27 cellular contexts compared by ENCODE assay signal in genomic region chr14:105466491-105467248, GRCh38. TPM values are rescaled to one million over a fixed set of nuclear protein-coding genes. Genes with fewer than 3 reads are reported as not detected.
A peak's percentile ranks its signal among the peaks of the same experiment; 100 is the strongest.
DNase-seq lines count a peak whose midpoint lies in the region; ATAC-seq, FAIRE-seq and TF ChIP-seq lines count a peak whose summit lies in the region.
"Had no signal": no experiment of that assay in that cellular context is flagged by ENCODE, and none has a peak within 500 bp of the region (broad histone marks: within the 10 kb centered on the region; RNA-seq: fewer than 3 reads in every experiment).

No MANE protein-coding gene starts in this region.

- no peak overlapping the region for H3K27ac ChIP-seq in K562 (ENCODE audit: extremely low read depth, low read depth, low read length)
- peak overlapping the region; percentile 100 for H3K27ac ChIP-seq in left ventricle myocardium inferior (replicated peaks)
- peak overlapping the region; percentile 17 for H3K27ac ChIP-seq in temporal lobe (ENCODE audit: low read depth, low read length)
- H3K27ac ChIP-seq: transverse colon had no signal

- no TSS peak for BruUV-seq in K562 (replicated peaks; lab: Mats Ljungman, UMichigan)

- H3K9me1 ChIP-seq in K562 (ENCODE audit: control insufficient read depth, insufficient read depth, low read length), result no peaks in the 10 kb centered on the region

- 94% methylated on average over 9 of the region's 57 CpGs for WGBS in K562 (ENCODE audit: insufficient coverage, low coverage, missing lambda C conversion rate)

- POLR2A ChIA-PET in K562 (lab: Yijun Ruan, JAX), result no interaction called here

- no peak for TF ChIP-seq EP300 in K562 (IDR thresholded peaks at IDR 0.05; ENCODE audit: low read length)

- H4K20me1 ChIP-seq in K562 (replicated peaks; ENCODE audit: control insufficient read depth, insufficient read depth, low read length), result no peaks in the 10 kb centered on the region; the same call in 1 of the 2 replicates

- peaks cover 0 to 44% of the 10 kb centered on the region in 2 experiments; a peak in 2 of 5 replicates for H3K4me1 ChIP-seq in K562 (replicated peaks in 1 of 2; ENCODE audit: control insufficient read depth in 2 of 2, insufficient read depth in 2 of 2, low read length in 2 of 2)
- H3K4me1 ChIP-seq in left ventricle myocardium inferior, result peaks cover 80% of the 10 kb centered on the region
- H3K4me1 ChIP-seq: transverse colon had no signal

- no peaks in the 10 kb centered on the region for H3K79me2 ChIP-seq in K562 (ENCODE audit: control insufficient read depth, insufficient read depth, low read length)

- H3K9ac ChIP-seq in K562 (ENCODE audit: insufficient read depth in 1 of 2, low read depth in 2 of 2, low read length in 2 of 2), result no peak overlapping the region; a peak in 1 of 4 replicates

- in situ Hi-C loops in K562 (cut with MboI), result no loop called here

- intact Hi-C loops in K562 (cut with micrococcal nuclease), result no loop called here
- intact Hi-C loops in left ventricle myocardium inferior (cut with micrococcal nuclease), result no loop called here

- no peak for TF ChIP-seq RAD21 in K562 (CRISPR knock-in tag; conservative IDR thresholded peaks at IDR 0.05 in 1 of 2, IDR thresholded peaks at IDR 0.05 in 1 of 2)

- no peak for ATAC-seq in K562
- ATAC-seq: activated CD8-positive, alpha-beta T cell treated with anti-CD3 and anti-CD28 coated beads, Interleukin-2, amount 10 ng/mL, durations not matched to agents 7 days and 5 days; stimulated activated effector memory CD8-positive, alpha-beta T cell treated with anti-CD3 and anti-CD28 coated beads, Interleukin-12 subunit alpha, Interleukin-12 subunit beta, amount 100 ng/mL, for 72 hours had no signal

- H3K27me3 ChIP-seq in K562 (ENCODE audit: control insufficient read depth in 2 of 2, insufficient read depth in 2 of 2, low read length in 2 of 2), result no peaks in the 10 kb centered on the region
- no peaks in the 10 kb centered on the region for H3K27me3 ChIP-seq in left ventricle myocardium inferior (ENCODE audit: low read depth)
- H3K27me3 ChIP-seq: BE2C, transverse colon had no signal

- CTCF ChIA-PET in K562 (lab: Yijun Ruan, JAX; ENCODE audit: low intra/inter-chr PET ratio), result no interaction called here

- no peak overlapping the region for H2AFZ ChIP-seq in K562 (ENCODE audit: low read depth, low read length)

- peaks cover 67% of the 10 kb centered on the region; the same call in 2 of the 3 replicates for H3K36me3 ChIP-seq in K562 (ENCODE audit: control insufficient read depth, insufficient read depth, low read length)
- H3K36me3 ChIP-seq in left ventricle myocardium inferior, result peaks cover 37% of the 10 kb centered on the region

- H3K9me3 ChIP-seq in K562 (replicated peaks; ENCODE audit: control insufficient read depth, insufficient read depth, low read depth, low read length) (no peaks in the 10 kb centered on the region), left ventricle myocardium inferior (replicated peaks) (no peaks in the 10 kb centered on the region)
- H3K9me3 ChIP-seq: BE2C, Caco-2, transverse colon had no signal

- TF ChIP-seq POLR2A in K562 (conservative IDR thresholded peaks at IDR 0.05), result no peak

- TF ChIP-seq CTCF in K562 (IDR thresholded peaks at IDR 0.05 in 2 of 3, conservative IDR thresholded peaks at IDR 0.05 in 1 of 3; ENCODE audit: insufficient read depth in 2 of 3, low read depth in 1 of 3, low read length in 3 of 3) (no peak), left ventricle myocardium inferior (IDR thresholded peaks at IDR 0.05; ENCODE audit: borderline replicate concordance) (no peak)

- no peak overlapping the region for H3K4me2 ChIP-seq in K562 (ENCODE audit: insufficient read depth, low read length)

- DNase-seq in NCI-H345 (lab: John Stamatoyannopoulos, UW) (peak; percentile 36), NCI-H345 treated with DMSO at 0.1 percent for 48 hours (lab: John Stamatoyannopoulos, UW; ENCODE audit: unreplicated experiment) (no peak), K562 (ENCODE audit: extremely low read depth in 1 of 4, low spot score in 3 of 4) (no peak), left ventricle myocardium inferior (peak; percentile 85), OCI-M2 (lab: John Stamatoyannopoulos, UW; ENCODE audit: unreplicated experiment) (no peak), NCI-H82 treated with DMSO at 0.1 percent for 48 hours (lab: John Stamatoyannopoulos, UW; ENCODE audit: unreplicated experiment) (no peak)
- no peak for DNase-seq in activated effector memory CD4-positive, alpha-beta T cell treated with anti-CD3 and anti-CD28 coated beads, Interleukin-2, amount 50 U/mL, for 16 hours
- DNase-seq: activated CD4-positive, CD25-positive, alpha-beta regulatory T cell treated with anti-CD3 and anti-CD28 coated beads, Interleukin-2, amount 50 U/mL, for 72 hours; activated CD8-positive, alpha-beta T cell treated with anti-CD3 and anti-CD28 coated beads, Interleukin-2, amount 10 ng/mL, durations not matched to agents 7 days and 5 days; activated naive CD4-positive, alpha-beta T cell; amygdala; BE2C; Caco-2; foreskin melanocyte; MM.1S; NCI-H146; NCI-H2171; NCI-H526 treated with DMSO at 0.1 percent for 48 hours; small intestine; stimulated activated CD4-positive, alpha-beta T cell treated with anti-CD3 and anti-CD28 coated beads, Interleukin-2, amount 100 ng/mL, for 24 hours; transverse colon had no signal

- FAIRE-seq in K562 (lab: Jason Lieb, UNC), result no peak
- FAIRE-seq: islet of Langerhans, small intestine had no signal

- H3K4me3 ChIP-seq in K562 (no peak overlapping the region), left ventricle myocardium inferior (peak overlapping the region; percentile 92)
- H3K4me3 ChIP-seq: transverse colon had no signal

RNA-seq across cellular contexts. Expression of gene CRIP2, which starts 8.0 kb away (rescaled TPM):
- 2.6 TPM in 1 of 2 replicates, not detected in the other for total RNA-seq in K562 (2011; cell fraction: chromatin; rRNA removed; ENCODE audit: low replicate concordance)
- total RNA-seq in K562 (2011; cell fraction: nucleolus; rRNA removed), result 0.53 and 1.7 TPM in 2 replicates
- total RNA-seq in K562 (2011; cell fraction: nucleoplasm; rRNA removed), result 1.2 and 1.5 TPM in 2 replicates
- total RNA-seq in K562 (2014; rRNA removed), result 1.7 and 2.0 TPM in 2 replicates
- total RNA-seq in K562 (2014; rRNA removed; fragmentation: Illumina TruSeq; extraction: Trizol), result not detected in 2 replicates
- 0.33 and 0.34 TPM in 2 replicates for total RNA-seq in K562 (2015; rRNA removed; fragmentation: Illumina TruSeq; extraction: Trizol)
- 1.2 and 1.7 TPM in 2 replicates for total RNA-seq in K562 (2021)
- polyA plus RNA-seq in K562 (2011; rRNA removed), result 1.0 and 2.2 TPM in 2 replicates
- 4.4 and 9.0 TPM in 2 replicates for polyA plus RNA-seq in K562 (2011; cell fraction: cytosol; rRNA removed)
- 4.8 and 11.0 TPM in 2 replicates for polyA plus RNA-seq in K562 (2011; cell fraction: nucleus; rRNA removed)
- polyA plus RNA-seq in K562 (2012), result 1.4 and 1.9 TPM in 2 replicates
- 0.18 and 0.51 TPM in 2 replicates for polyA plus RNA-seq in K562 (2014; fragmentation: Illumina TruSeq; extraction: Trizol)
- under 1 TPM; 0.25 to 0.27 TPM for polyA plus RNA-seq in K562 (2014; fragmentation: Nextera tagmentation; extraction: Ambion mirVana)
- 0.16 and 1.2 TPM in 2 replicates for polyA plus RNA-seq in K562 (2014; rRNA removed)
- 0.39 TPM in 1 of 2 replicates, not detected in the other for polyA minus RNA-seq in K562 (2011; rRNA and poly(A)+ RNA removed)
- 1.2 and 2.0 TPM in 2 replicates for polyA minus RNA-seq in K562 (2011; cell fraction: cytosol; rRNA and poly(A)+ RNA removed)
- 0.67 and 0.94 TPM in 2 replicates for polyA minus RNA-seq in K562 (2011; cell fraction: nucleus; rRNA and poly(A)+ RNA removed)
- 1,068 TPM for total RNA-seq in left ventricle myocardium inferior
- total RNA-seq in temporal lobe, result 94.9 TPM

RNA-seq across cellular contexts. Expression of gene CRIP1, which starts 20.0 kb away (rescaled TPM):
- total RNA-seq in K562 (2011; cell fraction: chromatin; rRNA removed; ENCODE audit: low replicate concordance), result not detected in 2 replicates
- not detected in 2 replicates for total RNA-seq in K562 (2011; cell fraction: nucleolus; rRNA removed)
- total RNA-seq in K562 (2011; cell fraction: nucleoplasm; rRNA removed), result 0.29 TPM in 1 of 2 replicates, not detected in the other
- total RNA-seq in K562 (2014; rRNA removed) (not detected in 2 replicates), K562 (2014; rRNA removed; fragmentation: Illumina TruSeq; extraction: Trizol) (not detected in 2 replicates), K562 (2015; rRNA removed; fragmentation: Illumina TruSeq; extraction: Trizol) (not detected in 2 replicates), K562 (2021) (0.58 and 0.98 TPM in 2 replicates), left ventricle myocardium inferior (65.9 TPM), temporal lobe (2.0 TPM)
- polyA plus RNA-seq in K562 (2011; rRNA removed) (0.14 and 0.23 TPM in 2 replicates), K562 (2014; fragmentation: Illumina TruSeq; extraction: Trizol) (not detected in 2 replicates), K562 (2014; fragmentation: Nextera tagmentation; extraction: Ambion mirVana) (not detected), K562 (2014; rRNA removed) (0.11 TPM in 1 of 2 replicates, not detected in the other)
- polyA plus RNA-seq in K562 (2011; cell fraction: cytosol; rRNA removed), result 0.31 and 0.46 TPM in 2 replicates
- 0.21 and 1.1 TPM in 2 replicates for polyA plus RNA-seq in K562 (2011; cell fraction: nucleus; rRNA removed)
- 0.72 TPM in 1 of 2 replicates, not detected in the other for polyA plus RNA-seq in K562 (2012)
- not detected in 2 replicates for polyA minus RNA-seq in K562 (2011; rRNA and poly(A)+ RNA removed)
- polyA minus RNA-seq in K562 (2011; cell fraction: cytosol; rRNA and poly(A)+ RNA removed), result 3.2 and 9.9 TPM in 2 replicates
- polyA minus RNA-seq in K562 (2011; cell fraction: nucleus; rRNA and poly(A)+ RNA removed), result 0.78 and 1.5 TPM in 2 replicates
- total RNA-seq: A172, H4, lung microvascular endothelial cell had no signal

RNA-seq across cellular contexts. Expression of gene TEDC1, which starts 24.4 kb away (rescaled TPM):
- total RNA-seq in K562 (2011; cell fraction: chromatin; rRNA removed; ENCODE audit: low replicate concordance), result 5.0 and 22.4 TPM in 2 replicates
- total RNA-seq in K562 (2011; cell fraction: nucleolus; rRNA removed), result 19.2 and 23.0 TPM in 2 replicates
- total RNA-seq in K562 (2011; cell fraction: nucleoplasm; rRNA removed), result 7.6 and 10.1 TPM in 2 replicates
- total RNA-seq in K562 (2014; rRNA removed), result 26.4 and 28.3 TPM in 2 replicates
- total RNA-seq in K562 (2014; rRNA removed; fragmentation: Illumina TruSeq; extraction: Trizol), result 0.64 and 0.84 TPM in 2 replicates
- total RNA-seq in K562 (2015; rRNA removed; fragmentation: Illumina TruSeq; extraction: Trizol), result 6.6 and 8.8 TPM in 2 replicates
- total RNA-seq in K562 (2021), result 20.1 and 25.7 TPM in 2 replicates
- polyA plus RNA-seq in K562 (2011; rRNA removed), result 5.9 and 6.6 TPM in 2 replicates
- 7.3 and 21.3 TPM in 2 replicates for polyA plus RNA-seq in K562 (2011; cell fraction: cytosol; rRNA removed)
- polyA plus RNA-seq in K562 (2011; cell fraction: nucleus; rRNA removed), result 19.1 and 36.6 TPM in 2 replicates
- polyA plus RNA-seq in K562 (2012), result 12.3 and 15.1 TPM in 2 replicates
- polyA plus RNA-seq in K562 (2014; fragmentation: Illumina TruSeq; extraction: Trizol), result 1.2 and 6.8 TPM in 2 replicates
- polyA plus RNA-seq in K562 (2014; fragmentation: Nextera tagmentation; extraction: Ambion mirVana), result under 1 TPM; 0.21 to 0.25 TPM
- polyA plus RNA-seq in K562 (2014; rRNA removed), result 18.9 and 19.4 TPM in 2 replicates
- polyA minus RNA-seq in K562 (2011; rRNA and poly(A)+ RNA removed), result 0.99 and 1.6 TPM in 2 replicates
- 7.5 and 8.6 TPM in 2 replicates for polyA minus RNA-seq in K562 (2011; cell fraction: cytosol; rRNA and poly(A)+ RNA removed)
- polyA minus RNA-seq in K562 (2011; cell fraction: nucleus; rRNA and poly(A)+ RNA removed), result 10.3 and 11.8 TPM in 2 replicates
- 4.0 TPM for total RNA-seq in left ventricle myocardium inferior
- 3.0 TPM for total RNA-seq in temporal lobe

RNA-seq across cellular contexts. Expression of gene MTA1, which starts 47.0 kb away (rescaled TPM):
- total RNA-seq in K562 (2011; cell fraction: chromatin; rRNA removed; ENCODE audit: low replicate concordance), result 154 and 390 TPM in 2 replicates
- total RNA-seq in K562 (2011; cell fraction: nucleolus; rRNA removed), result 257 and 271 TPM in 2 replicates
- total RNA-seq in K562 (2011; cell fraction: nucleoplasm; rRNA removed), result 138 and 156 TPM in 2 replicates
- 48.1 and 61.0 TPM in 2 replicates for total RNA-seq in K562 (2014; rRNA removed)
- total RNA-seq in K562 (2014; rRNA removed; fragmentation: Illumina TruSeq; extraction: Trizol), result 11.6 and 12.2 TPM in 2 replicates
- 32.3 and 33.4 TPM in 2 replicates for total RNA-seq in K562 (2015; rRNA removed; fragmentation: Illumina TruSeq; extraction: Trizol)
- 107 and 118 TPM in 2 replicates for total RNA-seq in K562 (2021)
- polyA plus RNA-seq in K562 (2011; rRNA removed), result 47.7 and 58.6 TPM in 2 replicates
- polyA plus RNA-seq in K562 (2011; cell fraction: cytosol; rRNA removed), result 31.6 and 47.1 TPM in 2 replicates
- 383 and 622 TPM in 2 replicates for polyA plus RNA-seq in K562 (2011; cell fraction: nucleus; rRNA removed)
- polyA plus RNA-seq in K562 (2012), result 74.0 and 91.7 TPM in 2 replicates
- polyA plus RNA-seq in K562 (2014; fragmentation: Illumina TruSeq; extraction: Trizol), result 29.5 and 45.4 TPM in 2 replicates
- under 1 TPM; 0.13 to 0.14 TPM for polyA plus RNA-seq in K562 (2014; fragmentation: Nextera tagmentation; extraction: Ambion mirVana)
- polyA plus RNA-seq in K562 (2014; rRNA removed), result 90.0 and 103 TPM in 2 replicates
- polyA minus RNA-seq in K562 (2011; rRNA and poly(A)+ RNA removed), result 13.9 and 22.6 TPM in 2 replicates
- polyA minus RNA-seq in K562 (2011; cell fraction: cytosol; rRNA and poly(A)+ RNA removed), result 69.0 and 80.6 TPM in 2 replicates
- polyA minus RNA-seq in K562 (2011; cell fraction: nucleus; rRNA and poly(A)+ RNA removed), result 102 and 104 TPM in 2 replicates
- 192 TPM for total RNA-seq in left ventricle myocardium inferior
- 48.9 TPM for total RNA-seq in temporal lobe

RNA-seq across cellular contexts. Expression of gene TMEM121, which starts 59.7 kb away (rescaled TPM):
- not detected in 2 replicates for total RNA-seq in K562 (2011; cell fraction: chromatin; rRNA removed; ENCODE audit: low replicate concordance)
- 0.39 TPM in 1 of 2 replicates, not detected in the other for total RNA-seq in K562 (2011; cell fraction: nucleolus; rRNA removed)
- not detected in 2 replicates for total RNA-seq in K562 (2011; cell fraction: nucleoplasm; rRNA removed)
- total RNA-seq in K562 (2014; rRNA removed), result 0.36 TPM in 1 of 2 replicates, not detected in the other
- total RNA-seq in K562 (2014; rRNA removed; fragmentation: Illumina TruSeq; extraction: Trizol), result not detected in 2 replicates
- not detected in 2 replicates for total RNA-seq in K562 (2015; rRNA removed; fragmentation: Illumina TruSeq; extraction: Trizol)
- total RNA-seq in K562 (2021), result 0.31 TPM in 1 of 2 replicates, not detected in the other
- 0.09 TPM in 1 of 2 replicates, not detected in the other for polyA plus RNA-seq in K562 (2011; rRNA removed)
- polyA plus RNA-seq in K562 (2011; cell fraction: cytosol; rRNA removed), result 0.04 and 0.55 TPM in 2 replicates
- polyA plus RNA-seq in K562 (2011; cell fraction: nucleus; rRNA removed), result 0.13 TPM in 1 of 2 replicates, not detected in the other
- polyA plus RNA-seq in K562 (2012), result 0.12 TPM in 1 of 2 replicates, not detected in the other
- polyA plus RNA-seq in K562 (2014; fragmentation: Illumina TruSeq; extraction: Trizol), result not detected in 2 replicates
- polyA plus RNA-seq in K562 (2014; fragmentation: Nextera tagmentation; extraction: Ambion mirVana), result not detected
- not detected in 2 replicates for polyA plus RNA-seq in K562 (2014; rRNA removed)
- not detected in 2 replicates for polyA minus RNA-seq in K562 (2011; rRNA and poly(A)+ RNA removed)
- polyA minus RNA-seq in K562 (2011; cell fraction: cytosol; rRNA and poly(A)+ RNA removed), result not detected in 2 replicates
- polyA minus RNA-seq in K562 (2011; cell fraction: nucleus; rRNA and poly(A)+ RNA removed), result 0.33 and 0.40 TPM in 2 replicates
- total RNA-seq in left ventricle myocardium inferior, result 2.1 TPM
- 20.2 TPM for total RNA-seq in temporal lobe
- total RNA-seq: Caco-2 had no signal

Comparison
In these comparisons a context has a peak if more than half of its experiments do, and no peak if none do; other contexts are left out.
1. DNase-seq: peak in NCI-H345 (single experiment) and left ventricle myocardium inferior (single experiment); none in NCI-H345 treated with DMSO at 0.1 percent for 48 hours (single experiment), K562 (0 of 4), OCI-M2 (single experiment), activated effector memory CD4-positive, alpha-beta T cell treated with anti-CD3 and anti-CD28 coated beads, Interleukin-2, amount 50 U/mL, for 16 hours (single experiment) and NCI-H82 treated with DMSO at 0.1 percent for 48 hours (single experiment).
2. RNA of gene CRIP2, which starts 8.0 kb away (total RNA-seq): 1,068 TPM in left ventricle myocardium inferior (single experiment) and 94.9 TPM in temporal lobe (single experiment); 0.33 to 2.6 TPM in K562; every median in the first group is over 10 times any median in the second.
3. RNA of gene CRIP1, which starts 20.0 kb away (total RNA-seq): 65.9 TPM in left ventricle myocardium inferior (single experiment); 2.0 TPM in temporal lobe (single experiment) and 0.29 to 0.98 TPM in K562; every median in the first group is over 10 times any median in the second.